Comparison of ENCODE assay signal across 13 cellular contexts in the genomic region with DNA sequence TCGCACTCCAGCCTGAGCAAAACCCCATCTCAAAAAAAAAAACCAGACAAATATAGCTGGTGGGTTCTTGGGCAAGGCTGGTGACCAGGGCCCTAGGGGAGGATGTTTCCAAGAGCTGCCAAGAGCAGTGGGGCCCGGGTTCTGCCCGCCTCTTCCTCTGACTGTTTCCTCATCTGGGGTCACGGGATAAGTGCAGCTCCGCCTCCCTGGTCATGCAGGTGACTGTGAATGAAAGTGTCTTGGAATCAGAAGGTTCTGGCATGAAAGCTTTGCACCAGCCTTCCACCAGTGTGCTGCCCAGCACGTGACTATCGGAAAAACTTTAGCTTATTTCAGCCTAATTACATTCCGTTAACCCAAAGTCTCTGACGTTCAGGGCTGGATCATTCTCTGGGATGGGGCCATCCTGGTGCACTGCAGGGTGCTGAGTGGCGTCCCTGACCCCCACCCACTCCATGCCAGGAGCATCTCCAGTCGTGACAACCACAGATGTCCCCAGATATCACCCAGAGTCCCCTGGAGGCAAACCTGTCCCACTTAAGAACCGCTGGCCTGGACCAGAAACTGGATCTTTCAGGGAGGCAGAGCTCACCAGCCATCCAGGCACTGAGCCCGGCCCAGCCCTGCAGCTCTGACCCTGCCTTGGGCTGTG.
DNase-seq lines count a peak whose midpoint lies in the region; ATAC-seq and TF ChIP-seq lines count a peak whose summit lies in the region.
"Had no signal": no experiment of that assay in that cellular context is flagged by ENCODE, and none has a peak within 500 bp of the region (broad histone marks: within the 10 kb centered on the region; RNA-seq: fewer than 3 reads in every experiment).

No MANE protein-coding gene starts in this region.

- TF ChIP-seq CTCF in RWPE1 (conservative IDR thresholded peaks at IDR 0.05; ENCODE audit: low read depth) (no peak), spleen (IDR thresholded peaks at IDR 0.05 in 8 of 11, conservative IDR thresholded peaks at IDR 0.05 in 3 of 11) (no peak)

- ATAC-seq in left cardiac atrium (peak in 1 of 2 donors; percentile 74), HG02642 (IDR thresholded peaks at IDR 0.05; ENCODE audit: poor library complexity, unreplicated experiment) (no peak), HG03196 (IDR thresholded peaks at IDR 0.05; ENCODE audit: unreplicated experiment) (no peak), GM18870 (IDR thresholded peaks at IDR 0.05; ENCODE audit: unreplicated experiment) (no peak)

- 35 to 48% (median 36%) methylated on average over 9 to 13 of the region's 13 CpGs for WGBS in spleen, 5 donors

- peaks cover 0 to 6% (median 2%) of the 10 kb centered on the region in 8 donors for H3K9me3 ChIP-seq in spleen
- H3K9me3 ChIP-seq: pancreas had no signal

- peaks cover 58 to 100% (median 92%) of the 10 kb centered on the region in 6 donors for H3K4me1 ChIP-seq in spleen

- H3K27ac ChIP-seq in RWPE1 (peak overlapping the region; percentile 22; the same call in 1 of the 2 replicates), spleen (peak overlapping the region; percentile 13 to 97 (median 92))
- H3K27ac ChIP-seq: 22Rv1, pancreas had no signal

- intact Hi-C loops in left cardiac atrium (cut with DNase I) (no loop called here), spleen (cut with DNase I; ENCODE audit: low total_unique reads) (no loop called here)

- CTCF ChIA-PET in RWPE1 (lab: Yijun Ruan, JAX): interaction anchor here (0.6 to 2.2 kb wide), 3 partner anchors 20 to 443 kb away, joined by 3 to 5 read pairs (median 4); no protein-coding TSS in a partner anchor

- H3K36me3 ChIP-seq in spleen: no peaks in the 10 kb centered on the region
- H3K36me3 ChIP-seq: pancreas had no signal

- POLR2A ChIA-PET in RWPE1 (lab: Yijun Ruan, JAX; ENCODE audit: low non-redundant PET): interaction anchor here (0.7 kb wide), 1 partner anchor 35 kb away, joined by 3 read pairs; no protein-coding TSS in a partner anchor

- DNase-seq in SIG-M5 treated with dmso at 0.1 percent for 504 hours (lab: John Stamatoyannopoulos, UW; ENCODE audit: unreplicated experiment): peak; percentile 65
- DNase-seq in SIG-M5 (lab: John Stamatoyannopoulos, UW): no peak
- DNase-seq in RWPE1 (ENCODE audit: low spot score): no peak
- peak; percentile 56 for DNase-seq in left cardiac atrium
- peak; percentile 93 for DNase-seq in spleen
- DNase-seq: activated gamma-delta T cell, EL, NCI-H226 had no signal

- H3K27me3 ChIP-seq in spleen (replicated peaks in 1 of 7): no peaks in the 10 kb centered on the region
- H3K27me3 ChIP-seq: pancreas had no signal

- no peak for TF ChIP-seq POLR2A in spleen (IDR thresholded peaks at IDR 0.05)

- peak overlapping the region in 1 of 8 donors; percentile 52 for H3K4me3 ChIP-seq in spleen
- H3K4me3 ChIP-seq: pancreas had no signal

Comparison
In these comparisons a context has a peak if more than half of its experiments do, and no peak if none do; other contexts are left out.
1. DNase-seq: peak in SIG-M5 treated with dmso at 0.1 percent for 504 hours (single experiment), left cardiac atrium (single experiment) and spleen (single experiment); none in SIG-M5 (single experiment) and RWPE1 (single experiment).